Comparison of ENCODE assay signal across 1 cellular context in genomic region chr7:726084-726853, GRCh38.
TF ChIP-seq lines count a peak whose summit lies in the region.

Gene DNAAF5, plus strand, starts transcription at chr7:726699. Its CDS starts 22 bp downstream, at chr7:726721.

TF ChIP-seq in A549, 52 proteins besides CTCF, POLR2A, EP300 and RAD21 (continued from another document):
- TF ChIP-seq REST (IDR thresholded peaks at IDR 0.05), result no peak
- peak; percentile 39; the same call in 1 of the 2 replicates for TF ChIP-seq HMGXB4 (CRISPR knock-in tag; IDR thresholded peaks at IDR 0.05; ENCODE audit: borderline replicate concordance)
- peak; percentile 44; the same call in 1 of the 2 replicates for TF ChIP-seq ZNF302 (CRISPR knock-in tag; IDR thresholded peaks at IDR 0.05)
- peak; percentile 89; the same call in 1 of the 2 replicates for TF ChIP-seq PHF8 (IDR thresholded peaks at IDR 0.05; ENCODE audit: borderline replicate concordance, low read depth)
- TF ChIP-seq CHD2 (IDR thresholded peaks at IDR 0.05; ENCODE audit: low read length, partially characterized antibody), result no peak
- no peak for TF ChIP-seq NR3C1 (IDR thresholded peaks at IDR 0.05)
- 0 out of 2 replicates have a peak, but pooled peaks have one; percentile 19 for TF ChIP-seq PBX3 (IDR thresholded peaks at IDR 0.05)
- TF ChIP-seq BCL3 (IDR thresholded peaks at IDR 0.05), result peak; percentile 42; the same call in 1 of the 3 replicates
- peak; percentile 64; the same call in 1 of the 2 replicates for TF ChIP-seq EHF (CRISPR knock-in tag; IDR thresholded peaks at IDR 0.05)
- no peak for TF ChIP-seq HES2 (IDR thresholded peaks at IDR 0.05)
- no peak for TF ChIP-seq EHMT2 (IDR thresholded peaks at IDR 0.05; ENCODE audit: low read depth)
- TF ChIP-seq NPAS2 (CRISPR knock-in tag; IDR thresholded peaks at IDR 0.05; ENCODE audit: borderline replicate concordance), result no peak; the same call in 1 of the 2 replicates
- TF ChIP-seq CBX2 (IDR thresholded peaks at IDR 0.05; ENCODE audit: borderline replicate concordance, low read depth), result no peak
- no peak for TF ChIP-seq KDM1A (IDR thresholded peaks at IDR 0.05; ENCODE audit: low read depth)
- 0 out of 2 replicates have a peak, but pooled peaks have one; percentile 35 for TF ChIP-seq FOSB (CRISPR knock-in tag; IDR thresholded peaks at IDR 0.05)
- no peak for TF ChIP-seq BHLHE40 (IDR thresholded peaks at IDR 0.05; ENCODE audit: low read depth, low read length)
- no peak for TF ChIP-seq ZC3H11A (IDR thresholded peaks at IDR 0.05)
- peak; percentile 65; the same call in 1 of the 2 replicates for TF ChIP-seq RFX5 (IDR thresholded peaks at IDR 0.05)
- peak; percentile 34; the same call in 1 of the 2 replicates for TF ChIP-seq CHD4 (IDR thresholded peaks at IDR 0.05; ENCODE audit: borderline replicate concordance)
- no peak for TF ChIP-seq ESRRA (IDR thresholded peaks at IDR 0.05; ENCODE audit: borderline replicate concordance, low read length)
- peak; percentile 44; the same call in 1 of the 2 replicates for TF ChIP-seq KDM5A (IDR thresholded peaks at IDR 0.05)
